ENCODE assay signal across 1 cellular context in the genomic region with DNA sequence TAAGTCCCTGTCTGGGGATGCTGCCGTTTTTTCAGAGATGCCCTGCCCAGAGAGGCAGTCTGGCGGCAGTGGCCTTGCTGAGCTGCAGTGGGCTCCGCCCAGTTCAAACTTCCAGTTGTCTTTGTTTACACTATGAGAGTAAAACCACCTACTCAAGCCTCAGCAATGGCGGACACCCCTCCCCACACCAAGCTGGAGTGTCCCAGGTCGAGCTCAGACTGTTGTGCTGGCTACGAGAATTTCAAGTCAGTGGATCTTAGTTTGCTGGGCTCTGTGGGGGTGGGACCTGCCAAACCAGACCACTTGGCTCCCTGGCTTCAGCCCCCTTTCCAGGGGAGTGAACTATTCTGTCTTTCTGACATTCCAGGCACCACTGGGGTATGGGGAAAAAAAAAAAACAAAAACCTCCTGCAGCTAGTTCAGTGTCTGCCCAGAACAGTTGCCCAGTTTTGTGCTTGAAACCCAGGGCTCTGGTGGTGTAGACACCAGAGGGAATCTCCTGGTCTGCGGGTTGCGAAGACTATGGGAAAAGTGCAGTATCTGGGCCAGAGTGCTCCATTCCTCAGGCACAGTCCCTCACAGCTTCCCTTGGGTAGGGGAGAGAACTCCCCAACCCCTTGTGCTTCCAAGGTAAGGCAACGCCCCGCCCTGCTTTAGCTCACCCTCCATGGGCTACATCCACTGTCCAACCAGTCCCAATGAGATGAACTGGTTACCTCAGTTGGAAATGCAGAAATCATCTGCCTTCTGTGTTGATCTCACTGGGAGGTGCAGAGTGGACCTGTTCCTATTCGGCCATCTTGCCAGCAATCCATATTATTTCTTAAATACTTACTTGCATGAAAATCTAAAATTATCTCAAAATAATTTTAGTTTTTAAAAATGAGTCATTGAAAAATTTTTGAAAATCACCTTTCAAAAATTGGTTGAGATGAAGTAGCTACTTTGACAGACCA.
TF ChIP-seq lines count a peak whose summit lies in the region.

No MANE protein-coding gene starts in this region.

TF ChIP-seq in HepG2, 621 proteins besides CTCF, POLR2A, EP300 and RAD21 (continued from another document and continues in another):
- TF ChIP-seq, protein P1, sequence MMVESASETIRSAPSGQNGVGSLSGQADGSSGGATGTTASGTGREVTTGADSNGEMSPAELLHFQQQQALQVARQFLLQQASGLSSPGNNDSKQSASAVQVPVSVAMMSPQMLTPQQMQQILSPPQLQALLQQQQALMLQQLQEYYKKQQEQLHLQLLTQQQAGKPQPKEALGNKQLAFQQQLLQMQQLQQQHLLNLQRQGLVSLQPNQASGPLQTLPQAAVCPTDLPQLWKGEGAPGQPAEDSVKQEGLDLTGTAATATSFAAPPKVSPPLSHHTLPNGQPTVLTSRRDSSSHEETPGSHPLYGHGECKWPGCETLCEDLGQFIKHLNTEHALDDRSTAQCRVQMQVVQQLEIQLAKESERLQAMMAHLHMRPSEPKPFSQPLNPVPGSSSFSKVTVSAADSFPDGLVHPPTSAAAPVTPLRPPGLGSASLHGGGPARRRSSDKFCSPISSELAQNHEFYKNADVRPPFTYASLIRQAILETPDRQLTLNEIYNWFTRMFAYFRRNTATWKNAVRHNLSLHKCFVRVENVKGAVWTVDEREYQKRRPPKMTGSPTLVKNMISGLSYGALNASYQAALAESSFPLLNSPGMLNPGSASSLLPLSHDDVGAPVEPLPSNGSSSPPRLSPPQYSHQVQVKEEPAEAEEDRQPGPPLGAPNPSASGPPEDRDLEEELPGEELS (CRISPR knock-in tag; IDR thresholded peaks at IDR 0.05), result peak; percentile 59; the same call in 1 of the 2 replicates
- TF ChIP-seq, protein P2, sequence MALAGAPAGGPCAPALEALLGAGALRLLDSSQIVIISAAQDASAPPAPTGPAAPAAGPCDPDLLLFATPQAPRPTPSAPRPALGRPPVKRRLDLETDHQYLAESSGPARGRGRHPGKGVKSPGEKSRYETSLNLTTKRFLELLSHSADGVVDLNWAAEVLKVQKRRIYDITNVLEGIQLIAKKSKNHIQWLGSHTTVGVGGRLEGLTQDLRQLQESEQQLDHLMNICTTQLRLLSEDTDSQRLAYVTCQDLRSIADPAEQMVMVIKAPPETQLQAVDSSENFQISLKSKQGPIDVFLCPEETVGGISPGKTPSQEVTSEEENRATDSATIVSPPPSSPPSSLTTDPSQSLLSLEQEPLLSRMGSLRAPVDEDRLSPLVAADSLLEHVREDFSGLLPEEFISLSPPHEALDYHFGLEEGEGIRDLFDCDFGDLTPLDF (CRISPR knock-in tag; IDR thresholded peaks at IDR 0.05), result no peak
- TF ChIP-seq NPAS2 (CRISPR knock-in tag; IDR thresholded peaks at IDR 0.05; ENCODE audit: borderline replicate concordance), result no peak
- peak; percentile 85 for TF ChIP-seq ZNF768 (CRISPR knock-in tag; IDR thresholded peaks at IDR 0.05)
- no peak for TF ChIP-seq PHB2 (IDR thresholded peaks at IDR 0.05; ENCODE audit: partially characterized antibody)
- TF ChIP-seq ZSCAN29 (CRISPR knock-in tag; conservative IDR thresholded peaks at IDR 0.05), result no peak; the same call in 1 of the 2 replicates
- TF ChIP-seq ZNF317 (CRISPR knock-in tag; IDR thresholded peaks at IDR 0.05), result 0 out of 2 replicates have a peak, but pooled peaks have one; percentile 37
- TF ChIP-seq, protein P3, sequence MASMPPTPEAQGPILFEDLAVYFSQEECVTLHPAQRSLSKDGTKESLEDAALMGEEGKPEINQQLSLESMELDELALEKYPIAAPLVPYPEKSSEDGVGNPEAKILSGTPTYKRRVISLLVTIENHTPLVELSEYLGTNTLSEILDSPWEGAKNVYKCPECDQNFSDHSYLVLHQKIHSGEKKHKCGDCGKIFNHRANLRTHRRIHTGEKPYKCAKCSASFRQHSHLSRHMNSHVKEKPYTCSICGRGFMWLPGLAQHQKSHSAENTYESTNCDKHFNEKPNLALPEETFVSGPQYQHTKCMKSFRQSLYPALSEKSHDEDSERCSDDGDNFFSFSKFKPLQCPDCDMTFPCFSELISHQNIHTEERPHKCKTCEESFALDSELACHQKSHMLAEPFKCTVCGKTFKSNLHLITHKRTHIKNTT (CRISPR knock-in tag; IDR thresholded peaks at IDR 0.05), result no peak
- TF ChIP-seq ZNF446 (CRISPR knock-in tag; IDR thresholded peaks at IDR 0.05), result no peak
- no peak for TF ChIP-seq HHEX (CRISPR knock-in tag; IDR thresholded peaks at IDR 0.05)
- TF ChIP-seq LCORL (IDR thresholded peaks at IDR 0.05), result no peak
- TF ChIP-seq LCORL (CRISPR knock-in tag; IDR thresholded peaks at IDR 0.05), result no peak; the same call in 1 of the 2 replicates
- TF ChIP-seq ZNF180 (CRISPR knock-in tag; IDR thresholded peaks at IDR 0.05; ENCODE audit: borderline replicate concordance, low read depth), result no peak
- no peak for TF ChIP-seq ZNF678 (CRISPR knock-in tag; IDR thresholded peaks at IDR 0.05)
- no peak for TF ChIP-seq GTF3A (CRISPR knock-in tag; conservative IDR thresholded peaks at IDR 0.05)
- TF ChIP-seq SP140L (CRISPR knock-in tag; IDR thresholded peaks at IDR 0.05; ENCODE audit: borderline replicate concordance), result no peak
- no peak for TF ChIP-seq MYC (CRISPR knock-in tag; IDR thresholded peaks at IDR 0.05; ENCODE audit: borderline replicate concordance)
- no peak for TF ChIP-seq ZNF652 (CRISPR knock-in tag; IDR thresholded peaks at IDR 0.05; ENCODE audit: borderline replicate concordance, low read depth)
- TF ChIP-seq, protein P4, sequence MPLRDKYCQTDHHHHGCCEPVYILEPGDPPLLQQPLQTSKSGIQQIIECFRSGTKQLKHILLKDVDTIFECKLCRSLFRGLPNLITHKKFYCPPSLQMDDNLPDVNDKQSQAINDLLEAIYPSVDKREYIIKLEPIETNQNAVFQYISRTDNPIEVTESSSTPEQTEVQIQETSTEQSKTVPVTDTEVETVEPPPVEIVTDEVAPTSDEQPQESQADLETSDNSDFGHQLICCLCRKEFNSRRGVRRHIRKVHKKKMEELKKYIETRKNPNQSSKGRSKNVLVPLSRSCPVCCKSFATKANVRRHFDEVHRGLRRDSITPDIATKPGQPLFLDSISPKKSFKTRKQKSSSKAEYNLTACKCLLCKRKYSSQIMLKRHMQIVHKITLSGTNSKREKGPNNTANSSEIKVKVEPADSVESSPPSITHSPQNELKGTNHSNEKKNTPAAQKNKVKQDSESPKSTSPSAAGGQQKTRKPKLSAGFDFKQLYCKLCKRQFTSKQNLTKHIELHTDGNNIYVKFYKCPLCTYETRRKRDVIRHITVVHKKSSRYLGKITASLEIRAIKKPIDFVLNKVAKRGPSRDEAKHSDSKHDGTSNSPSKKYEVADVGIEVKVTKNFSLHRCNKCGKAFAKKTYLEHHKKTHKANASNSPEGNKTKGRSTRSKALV (CRISPR knock-in tag; IDR thresholded peaks at IDR 0.05), result 0 out of 2 replicates have a peak, but pooled peaks have one; percentile 21
- TF ChIP-seq DR1 (CRISPR knock-in tag; IDR thresholded peaks at IDR 0.05), result peak; percentile 53; the same call in 1 of the 2 replicates
- TF ChIP-seq, protein P5, sequence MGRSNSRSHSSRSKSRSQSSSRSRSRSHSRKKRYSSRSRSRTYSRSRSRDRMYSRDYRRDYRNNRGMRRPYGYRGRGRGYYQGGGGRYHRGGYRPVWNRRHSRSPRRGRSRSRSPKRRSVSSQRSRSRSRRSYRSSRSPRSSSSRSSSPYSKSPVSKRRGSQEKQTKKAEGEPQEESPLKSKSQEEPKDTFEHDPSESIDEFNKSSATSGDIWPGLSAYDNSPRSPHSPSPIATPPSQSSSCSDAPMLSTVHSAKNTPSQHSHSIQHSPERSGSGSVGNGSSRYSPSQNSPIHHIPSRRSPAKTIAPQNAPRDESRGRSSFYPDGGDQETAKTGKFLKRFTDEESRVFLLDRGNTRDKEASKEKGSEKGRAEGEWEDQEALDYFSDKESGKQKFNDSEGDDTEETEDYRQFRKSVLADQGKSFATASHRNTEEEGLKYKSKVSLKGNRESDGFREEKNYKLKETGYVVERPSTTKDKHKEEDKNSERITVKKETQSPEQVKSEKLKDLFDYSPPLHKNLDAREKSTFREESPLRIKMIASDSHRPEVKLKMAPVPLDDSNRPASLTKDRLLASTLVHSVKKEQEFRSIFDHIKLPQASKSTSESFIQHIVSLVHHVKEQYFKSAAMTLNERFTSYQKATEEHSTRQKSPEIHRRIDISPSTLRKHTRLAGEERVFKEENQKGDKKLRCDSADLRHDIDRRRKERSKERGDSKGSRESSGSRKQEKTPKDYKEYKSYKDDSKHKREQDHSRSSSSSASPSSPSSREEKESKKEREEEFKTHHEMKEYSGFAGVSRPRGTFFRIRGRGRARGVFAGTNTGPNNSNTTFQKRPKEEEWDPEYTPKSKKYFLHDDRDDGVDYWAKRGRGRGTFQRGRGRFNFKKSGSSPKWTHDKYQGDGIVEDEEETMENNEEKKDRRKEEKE (IDR thresholded peaks at IDR 0.05), result no peak
- TF ChIP-seq, protein P6, sequence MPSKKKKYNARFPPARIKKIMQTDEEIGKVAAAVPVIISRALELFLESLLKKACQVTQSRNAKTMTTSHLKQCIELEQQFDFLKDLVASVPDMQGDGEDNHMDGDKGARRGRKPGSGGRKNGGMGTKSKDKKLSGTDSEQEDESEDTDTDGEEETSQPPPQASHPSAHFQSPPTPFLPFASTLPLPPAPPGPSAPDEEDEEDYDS (CRISPR knock-in tag; IDR thresholded peaks at IDR 0.05), result peak; percentile 40; the same call in 1 of the 2 replicates
- TF ChIP-seq SNAI1 (CRISPR knock-in tag; IDR thresholded peaks at IDR 0.05; ENCODE audit: borderline replicate concordance), result no peak
- no peak for TF ChIP-seq RARG (CRISPR knock-in tag; IDR thresholded peaks at IDR 0.05; ENCODE audit: low read depth)
- no peak for TF ChIP-seq ZNF333 (CRISPR knock-in tag; IDR thresholded peaks at IDR 0.05; ENCODE audit: borderline replicate concordance)
- TF ChIP-seq ZFP90 (CRISPR knock-in tag; IDR thresholded peaks at IDR 0.05; ENCODE audit: borderline replicate concordance), result peak; percentile 71; the same call in 1 of the 2 replicates
- TF ChIP-seq ZNF644 (CRISPR knock-in tag; IDR thresholded peaks at IDR 0.05; ENCODE audit: low read depth), result peak; percentile 80
- no peak for TF ChIP-seq RFX5 (IDR thresholded peaks at IDR 0.05; ENCODE audit: low read depth, low read length)
- no peak; the same call in 1 of the 2 replicates for TF ChIP-seq CERS6 (CRISPR knock-in tag; IDR thresholded peaks at IDR 0.05)
- no peak for TF ChIP-seq MEF2D (CRISPR knock-in tag; IDR thresholded peaks at IDR 0.05)
- no peak for TF ChIP-seq NFE2L2 (IDR thresholded peaks at IDR 0.05; ENCODE audit: low read length)
- TF ChIP-seq CEBPZ (IDR thresholded peaks at IDR 0.05; ENCODE audit: low read length), result no peak
- TF ChIP-seq RNF2 (conservative IDR thresholded peaks at IDR 0.05; ENCODE audit: low read depth), result no peak
- no peak for TF ChIP-seq ZNF331 (CRISPR knock-in tag; IDR thresholded peaks at IDR 0.05)
- TF ChIP-seq, protein P7, sequence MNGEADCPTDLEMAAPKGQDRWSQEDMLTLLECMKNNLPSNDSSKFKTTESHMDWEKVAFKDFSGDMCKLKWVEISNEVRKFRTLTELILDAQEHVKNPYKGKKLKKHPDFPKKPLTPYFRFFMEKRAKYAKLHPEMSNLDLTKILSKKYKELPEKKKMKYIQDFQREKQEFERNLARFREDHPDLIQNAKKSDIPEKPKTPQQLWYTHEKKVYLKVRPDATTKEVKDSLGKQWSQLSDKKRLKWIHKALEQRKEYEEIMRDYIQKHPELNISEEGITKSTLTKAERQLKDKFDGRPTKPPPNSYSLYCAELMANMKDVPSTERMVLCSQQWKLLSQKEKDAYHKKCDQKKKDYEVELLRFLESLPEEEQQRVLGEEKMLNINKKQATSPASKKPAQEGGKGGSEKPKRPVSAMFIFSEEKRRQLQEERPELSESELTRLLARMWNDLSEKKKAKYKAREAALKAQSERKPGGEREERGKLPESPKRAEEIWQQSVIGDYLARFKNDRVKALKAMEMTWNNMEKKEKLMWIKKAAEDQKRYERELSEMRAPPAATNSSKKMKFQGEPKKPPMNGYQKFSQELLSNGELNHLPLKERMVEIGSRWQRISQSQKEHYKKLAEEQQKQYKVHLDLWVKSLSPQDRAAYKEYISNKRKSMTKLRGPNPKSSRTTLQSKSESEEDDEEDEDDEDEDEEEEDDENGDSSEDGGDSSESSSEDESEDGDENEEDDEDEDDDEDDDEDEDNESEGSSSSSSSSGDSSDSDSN (CRISPR knock-in tag; IDR thresholded peaks at IDR 0.05), result no peak
